8 cellular contexts compared by ENCODE assay signal in the genomic region with DNA sequence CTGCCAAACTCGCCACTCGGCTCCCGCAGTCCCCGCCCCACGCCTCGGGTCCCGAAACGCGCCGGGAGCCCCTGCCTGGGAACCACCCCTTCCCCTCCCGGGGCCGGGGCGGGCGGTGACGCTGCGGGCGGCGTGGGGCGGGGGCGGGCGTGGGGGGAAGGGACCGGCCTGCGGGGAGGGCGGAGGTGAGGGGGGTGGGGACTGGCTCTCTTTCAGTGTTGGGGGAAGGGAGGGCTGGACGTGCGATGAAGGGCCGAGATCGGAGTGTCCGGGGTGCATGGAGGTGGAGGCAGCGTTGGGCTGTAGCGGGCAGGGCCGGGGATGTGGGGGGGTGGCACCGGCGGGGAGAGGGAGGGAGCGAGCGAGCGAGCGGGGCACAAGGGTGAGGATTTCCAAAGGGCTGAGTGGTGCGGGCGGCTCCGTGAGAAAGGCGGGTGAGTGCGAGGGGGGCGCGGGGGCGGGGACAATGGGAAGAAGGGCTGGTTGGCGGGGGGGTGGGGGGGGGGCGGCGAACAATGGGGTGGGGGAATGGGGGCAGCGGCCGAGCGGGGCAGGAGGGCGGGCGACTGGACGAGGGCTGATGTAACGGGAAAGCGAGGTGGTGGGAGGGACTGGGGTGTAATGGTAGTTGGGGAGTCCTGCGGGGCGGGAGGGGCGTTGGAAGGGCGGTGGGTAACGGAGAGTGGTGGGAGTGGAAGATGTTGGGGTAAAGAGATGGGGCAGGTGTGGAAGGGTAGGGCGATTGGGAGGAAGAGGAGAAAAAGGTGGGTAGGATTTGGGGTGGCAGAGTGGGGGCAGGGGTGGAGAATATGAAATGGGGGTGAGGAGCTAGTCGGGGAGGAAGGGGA. TPM values are rescaled to one million over a fixed set of nuclear protein-coding genes. Genes with fewer than 3 reads are reported as not detected.
A peak's percentile ranks its signal among the peaks of the same experiment; 100 is the strongest.
DNase-seq lines count a peak whose midpoint lies in the region; ATAC-seq and TF ChIP-seq lines count a peak whose summit lies in the region.

No MANE protein-coding gene starts in this region.

- TF ChIP-seq CTCF in DND-41 (IDR thresholded peaks at IDR 0.05; ENCODE audit: borderline replicate concordance, extremely low read depth, low read length, poor library complexity, severe bottlenecking) (no peak), lower lobe of right lung (IDR thresholded peaks at IDR 0.05) (no peak)

- H3K9me3 ChIP-seq in DND-41 (ENCODE audit: insufficient read depth, low read length, severe bottlenecking) (no peaks in the 10 kb centered on the region), lower lobe of right lung (no peaks in the 10 kb centered on the region)

- peak overlapping the region; percentile 75 to 79; a peak in 3 of 4 replicates for H3K4me3 ChIP-seq in DND-41 (ENCODE audit: low read depth in 1 of 2, low read length in 2 of 2)
- H3K4me3 ChIP-seq in lower lobe of right lung: peak overlapping the region; percentile 84

- intact Hi-C loops in lower lobe of right lung (cut with DNase I): no loop called here

- H3K4me2 ChIP-seq in DND-41 (ENCODE audit: insufficient read depth, low read length): peak overlapping the region; percentile 92

- H3K27me3 ChIP-seq in DND-41 (ENCODE audit: insufficient read depth, low read length, poor library complexity): no peaks in the 10 kb centered on the region
- no peaks in the 10 kb centered on the region for H3K27me3 ChIP-seq in lower lobe of right lung (ENCODE audit: low read depth)

- peaks cover 24% of the 10 kb centered on the region for H4K20me1 ChIP-seq in DND-41 (ENCODE audit: insufficient read depth, low read length)

- ATAC-seq in DND-41 (ENCODE audit: insufficient read depth, low read depth) (peak; percentile 41), GM21526 (IDR thresholded peaks at IDR 0.05; ENCODE audit: low FRiP score, unreplicated experiment) (peak; percentile 25), lower lobe of right lung (peak; percentile 70 to 75)

- peak overlapping the region; percentile 97 for H2AFZ ChIP-seq in DND-41 (ENCODE audit: low read depth, low read length)

- H3K4me1 ChIP-seq in DND-41 (ENCODE audit: insufficient read depth, low read length) (peaks cover 36% of the 10 kb centered on the region), lower lobe of right lung (peaks cover 8% of the 10 kb centered on the region)

- peak overlapping the region; percentile 70 for H3K9ac ChIP-seq in DND-41 (ENCODE audit: low read depth, low read length)

- H3K36me3 ChIP-seq in DND-41 (ENCODE audit: insufficient read depth, low read length): peaks cover 10% of the 10 kb centered on the region
- no peaks in the 10 kb centered on the region for H3K36me3 ChIP-seq in lower lobe of right lung

- peak; percentile 79 for DNase-seq in DND-41
- DNase-seq in Kasumi-1 (lab: John Stamatoyannopoulos, UW): peak; percentile 72 to 92
- peak; percentile 38 to 47 for DNase-seq in activated CD4-positive, alpha-beta T cell treated with anti-CD3 and anti-CD28 coated beads for 24 hours (ENCODE audit: low read depth in 2 of 2)
- DNase-seq in dermis blood vessel endothelial cell: peak; percentile 74
- DNase-seq in lower lobe of right lung: peak; percentile 83
- DNase-seq in stimulated activated CD4-positive, alpha-beta T cell treated with anti-CD3 and anti-CD28 coated beads, TNF-alpha, amount 100 ng/mL, for 48 hours (ENCODE audit: low read depth in 3 of 3): peak; percentile 28 to 44 (median 32)
- no peak for DNase-seq in cortex of kidney (lab: John Stamatoyannopoulos, UW)

- H3K27ac ChIP-seq in DND-41 (ENCODE audit: low read length): peak overlapping the region; percentile 78
- peak overlapping the region; percentile 91 for H3K27ac ChIP-seq in lower lobe of right lung

- H3K79me2 ChIP-seq in DND-41 (ENCODE audit: insufficient read depth, low read length): peaks cover 52% of the 10 kb centered on the region

RNA-seq across cellular contexts. Expression of gene DCUN1D4, which starts 0.6 kb away (rescaled TPM):
- total RNA-seq in dermis blood vessel endothelial cell: 38.1 and 47.3 TPM in 2 replicates
- 49.5 TPM for total RNA-seq in lower lobe of right lung
